Comparison of ENCODE assay signal across 33 cellular contexts in the genomic region with DNA sequence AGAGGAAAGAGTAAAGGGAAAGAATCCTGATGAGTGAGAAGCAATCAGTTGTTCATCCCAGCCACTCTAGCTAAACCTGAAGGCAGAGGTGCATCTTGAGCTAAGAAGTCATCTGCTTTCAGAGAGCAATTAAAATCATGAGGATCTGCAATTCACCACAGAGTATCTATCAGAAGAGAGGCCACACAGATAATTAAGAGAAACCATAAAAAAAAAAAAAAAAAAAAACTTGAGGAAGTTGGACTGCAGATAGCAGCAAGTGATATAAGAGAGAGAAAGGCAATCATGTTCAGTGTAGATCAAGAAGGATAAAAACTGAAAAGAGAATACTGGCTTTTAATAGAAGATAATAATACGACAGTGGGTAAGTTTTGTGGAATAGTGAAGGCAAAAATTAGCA. TPM values are rescaled to one million over a fixed set of nuclear protein-coding genes. Genes with fewer than 3 reads are reported as not detected.
DNase-seq lines count a peak whose midpoint lies in the region; ATAC-seq, FAIRE-seq and TF ChIP-seq lines count a peak whose summit lies in the region.
"Had no signal": no experiment of that assay in that cellular context is flagged by ENCODE, and none has a peak within 500 bp of the region (broad histone marks: within the 10 kb centered on the region; RNA-seq: fewer than 3 reads in every experiment).

No MANE protein-coding gene starts in this region.

- ATAC-seq in K562 (no peak), HG03095 (IDR thresholded peaks at IDR 0.05; ENCODE audit: unreplicated experiment) (no peak)
- no peak for ATAC-seq in stimulated activated naive B cell treated with anti-CD40 and anti-IgM and Interleukin-4, amounts not matched to agents 10 μg/mL and 1 μg/mL and 100 μg/mL, for 72 hours (replicated peaks)
- ATAC-seq: upper lobe of right lung had no signal

- H2AK5ac ChIP-seq in mesendoderm (ENCODE audit: low read length) = no peak overlapping the region

- H3K36me3 Mint-ChIP-seq in activated naive CD8-positive, alpha-beta T cell = peaks cover 4% of the 10 kb centered on the region
- H3K36me3 Mint-ChIP-seq in activated naive CD8-positive, alpha-beta T cell treated with anti-CD3 and anti-CD28 coated beads for 36 hours = peaks cover 25% of the 10 kb centered on the region
- peaks cover 2 to 12% of the 10 kb centered on the region in 2 donors for H3K36me3 Mint-ChIP-seq in stimulated activated naive B cell treated with anti-CD40 and anti-IgM and Interleukin-4, amounts not matched to agents 10 μg/mL and 1 μg/mL and 100 μg/mL, for 72 hours

- CTCF ChIA-PET in K562 (lab: Yijun Ruan, JAX; ENCODE audit: low intra/inter-chr PET ratio) = no interaction called here

- 36% methylated on average over 1 of the region's 1 CpG for WGBS in K562 (ENCODE audit: insufficient coverage, low coverage, missing lambda C conversion rate)
- WGBS in mesendoderm (ENCODE audit: extremely low coverage, insufficient coverage, low lambda C conversion rate) = 100% methylated on average over 1 of the region's 1 CpG

- no peak overlapping the region for H3K4me3 ChIP-seq in K562
- no peak overlapping the region for H3K4me3 ChIP-seq in mesendoderm (ENCODE audit: low read length)
- H3K4me3 ChIP-seq: BLaER1, left ventricle myocardium inferior, prostate gland, SJSA1, upper lobe of right lung had no signal

- no peak for DNase-seq in activated naive CD8-positive, alpha-beta T cell treated with anti-CD3 and anti-CD28 coated beads for 36 hours
- DNase-seq in NOMO-1 treated with DMSO at 0.1 percent for 48 hours (lab: John Stamatoyannopoulos, UW; ENCODE audit: unreplicated experiment) (peak; percentile 66), K562 (ENCODE audit: extremely low read depth in 1 of 4, low spot score in 3 of 4) (no peak), ACHN (no peak), mesendoderm (no peak)
- no peak for DNase-seq in stimulated activated naive B cell treated with anti-CD40 and anti-IgM and Interleukin-4, amounts not matched to agents 10 μg/mL and 1 μg/mL and 100 μg/mL, for 72 hours
- DNase-seq: activated CD4-positive, alpha-beta T cell treated with anti-CD3 and anti-CD28 coated beads for 1 hour; activated gamma-delta T cell; caudate nucleus; cortex of kidney; DMS79; endodermal cell; H9; Kasumi-1; left ventricle myocardium inferior; mesenchymal stem cell; NCI-H1048; NCI-H1694; NCI-H510A; OCI-M1; stimulated activated CD4-positive, alpha-beta T cell treated with anti-CD3 and anti-CD28 coated beads, Interleukin-4, amount 100 ng/mL, for 1 hour; substantia nigra; T-helper 1 cell; upper lobe of right lung had no signal

- peaks cover 91% of the 10 kb centered on the region for H3K4me1 Mint-ChIP-seq in activated naive CD8-positive, alpha-beta T cell (ENCODE audit: low read depth)
- peaks cover 89% of the 10 kb centered on the region for H3K4me1 Mint-ChIP-seq in activated naive CD8-positive, alpha-beta T cell treated with anti-CD3 and anti-CD28 coated beads for 36 hours
- H3K4me1 Mint-ChIP-seq in stimulated activated naive B cell treated with anti-CD40 and anti-IgM and Interleukin-4, amounts not matched to agents 10 μg/mL and 1 μg/mL and 100 μg/mL, for 72 hours = peaks cover 45 to 85% of the 10 kb centered on the region in 2 donors

- no peak for TF ChIP-seq RAD21 in K562 (CRISPR knock-in tag; conservative IDR thresholded peaks at IDR 0.05 in 1 of 2, IDR thresholded peaks at IDR 0.05 in 1 of 2)

- in situ Hi-C loops in K562 (cut with MboI) = no loop called here
- in situ Hi-C loops in ACHN (cut with HindIII; ENCODE audit: low pct_ligation_motif_present, low pct_unique_long_range_greater_than_20kb, low sequenced_read_pairs) = no loop called here

- H3K27me3 ChIP-seq in K562 (ENCODE audit: control insufficient read depth in 2 of 2, insufficient read depth in 2 of 2, low read length in 2 of 2) (no peaks in the 10 kb centered on the region), mesendoderm (ENCODE audit: insufficient read depth, low read length, poor library complexity) (no peaks in the 10 kb centered on the region)
- H3K27me3 ChIP-seq: BLaER1, neutrophil, SJSA1, upper lobe of right lung had no signal

- no peak overlapping the region for H3K23ac ChIP-seq in mesendoderm (ENCODE audit: low read length)

- no peak overlapping the region for H2BK5ac ChIP-seq in mesendoderm (ENCODE audit: low read length)

- H2BK120ac ChIP-seq in mesendoderm (ENCODE audit: low read depth, low read length) = no peak overlapping the region

- H3K79me2 ChIP-seq in K562 (ENCODE audit: control insufficient read depth, insufficient read depth, low read length) = peaks cover 96% of the 10 kb centered on the region
- peaks cover 72% of the 10 kb centered on the region for H3K79me2 ChIP-seq in mesendoderm (ENCODE audit: control insufficient read depth, insufficient read depth, low read length)

- intact Hi-C loops in K562 (cut with micrococcal nuclease) = no loop called here

- H3K4ac ChIP-seq in mesendoderm (ENCODE audit: low read depth, low read length) = no peak overlapping the region

- H4K5ac ChIP-seq in mesendoderm (ENCODE audit: low read length) = no peak overlapping the region

- no peak for TF ChIP-seq CTCF in K562 (IDR thresholded peaks at IDR 0.05 in 2 of 3, conservative IDR thresholded peaks at IDR 0.05 in 1 of 3; ENCODE audit: insufficient read depth in 2 of 3, low read depth in 1 of 3, low read length in 3 of 3)

- POLR2A ChIA-PET in K562 (lab: Yijun Ruan, JAX) = interaction anchor here (0.7 to 1.5 kb wide), 6 partner anchors 12 to 413 kb away, joined by 3 to 4 read pairs (median 3); no protein-coding TSS in a partner anchor

- no peak overlapping the region for H2BK15ac ChIP-seq in mesendoderm (replicated peaks; ENCODE audit: low read depth)

- H3K4me1 ChIP-seq in K562 (replicated peaks in 1 of 2; ENCODE audit: control insufficient read depth in 2 of 2, insufficient read depth in 2 of 2, low read length in 2 of 2) (peaks cover 0 to 12% of the 10 kb centered on the region in 2 experiments; a peak in 2 of 5 replicates), mesendoderm (ENCODE audit: control insufficient read depth, low read depth, low read length) (peaks cover 2% of the 10 kb centered on the region)

- H3K27ac ChIP-seq in K562 (ENCODE audit: extremely low read depth, low read depth, low read length) (no peak overlapping the region), mesendoderm (ENCODE audit: low read depth, low read length) (no peak overlapping the region)
- H3K27ac ChIP-seq: BLaER1, left ventricle myocardium inferior, neutrophil, prostate gland, RWPE1, SJSA1, upper lobe of right lung had no signal

- no peak for FAIRE-seq in K562 (lab: Jason Lieb, UNC)
- FAIRE-seq: islet of Langerhans, TTC549 had no signal

- H3K56ac ChIP-seq in mesendoderm (ENCODE audit: low read length) = no peak overlapping the region

- H3K79me1 ChIP-seq in mesendoderm (ENCODE audit: low read length) = peaks cover 14% of the 10 kb centered on the region

- H3K9me3 Mint-ChIP-seq in activated naive CD8-positive, alpha-beta T cell (ENCODE audit: low read depth) = no peaks in the 10 kb centered on the region
- no peaks in the 10 kb centered on the region for H3K9me3 Mint-ChIP-seq in activated naive CD8-positive, alpha-beta T cell treated with anti-CD3 and anti-CD28 coated beads for 36 hours
- no peaks in the 10 kb centered on the region for H3K9me3 Mint-ChIP-seq in stimulated activated naive B cell treated with anti-CD40 and anti-IgM and Interleukin-4, amounts not matched to agents 10 μg/mL and 1 μg/mL and 100 μg/mL, for 72 hours
- H3K9me3 Mint-ChIP-seq: endodermal cell, H9 had no signal

- no peaks in the 10 kb centered on the region for H3K9me3 ChIP-seq in K562 (replicated peaks; ENCODE audit: control insufficient read depth, insufficient read depth, low read depth, low read length)
- H3K9me3 ChIP-seq: BLaER1, left ventricle myocardium inferior, neutrophil, prostate gland, SJSA1, upper lobe of right lung had no signal

- no TSS peak for BruUV-seq in K562 (replicated peaks; lab: Mats Ljungman, UMichigan)

- H3K4me3 Mint-ChIP-seq in activated naive CD8-positive, alpha-beta T cell = peak overlapping the region; percentile 48
- no peak overlapping the region for H3K4me3 Mint-ChIP-seq in activated naive CD8-positive, alpha-beta T cell treated with anti-CD3 and anti-CD28 coated beads for 36 hours
- no peak overlapping the region for H3K4me3 Mint-ChIP-seq in stimulated activated naive B cell treated with anti-CD40 and anti-IgM and Interleukin-4, amounts not matched to agents 10 μg/mL and 1 μg/mL and 100 μg/mL, for 72 hours
- H3K4me3 Mint-ChIP-seq: endodermal cell, H9 had no signal

- H3K4me2 ChIP-seq in K562 (ENCODE audit: insufficient read depth, low read length) = no peak overlapping the region
- H3K4me2 ChIP-seq in mesendoderm (ENCODE audit: low read length) = no peak overlapping the region
- H3K4me2 ChIP-seq: BLaER1 had no signal

- no peak overlapping the region for H3K9ac ChIP-seq in K562 (ENCODE audit: insufficient read depth in 1 of 2, low read depth in 2 of 2, low read length in 2 of 2)
- no peak overlapping the region for H3K9ac ChIP-seq in mesendoderm (ENCODE audit: low read length)
- H3K9ac ChIP-seq: BLaER1 had no signal

- peaks cover 20% of the 10 kb centered on the region for H4K20me1 ChIP-seq in K562 (replicated peaks; ENCODE audit: control insufficient read depth, insufficient read depth, low read length)

- no peak overlapping the region for H4K8ac ChIP-seq in mesendoderm (ENCODE audit: low read depth, low read length)

- H3K18ac ChIP-seq in mesendoderm (ENCODE audit: low read length) = no peak overlapping the region

- H3K27ac Mint-ChIP-seq in activated naive CD8-positive, alpha-beta T cell = peak overlapping the region; percentile 80
- no peak overlapping the region for H3K27ac Mint-ChIP-seq in activated naive CD8-positive, alpha-beta T cell treated with anti-CD3 and anti-CD28 coated beads for 36 hours
- H3K27ac Mint-ChIP-seq in stimulated activated naive B cell treated with anti-CD40 and anti-IgM and Interleukin-4, amounts not matched to agents 10 μg/mL and 1 μg/mL and 100 μg/mL, for 72 hours = peak overlapping the region; percentile 7
- H3K27ac Mint-ChIP-seq: endodermal cell had no signal

- H3K36me3 ChIP-seq in K562 (ENCODE audit: control insufficient read depth, insufficient read depth, low read length) = peaks cover 4% of the 10 kb centered on the region; the same call in 1 of the 3 replicates
- no peaks in the 10 kb centered on the region for H3K36me3 ChIP-seq in mesendoderm (ENCODE audit: control insufficient read depth, insufficient read depth, low read length)
- H3K36me3 ChIP-seq: left ventricle myocardium inferior, neutrophil, prostate gland, SJSA1, upper lobe of right lung had no signal

- no peaks in the 10 kb centered on the region for H3K9me1 ChIP-seq in K562 (ENCODE audit: control insufficient read depth, insufficient read depth, low read length)

- H2AFZ ChIP-seq in K562 (ENCODE audit: low read depth, low read length) = no peak overlapping the region

- TF ChIP-seq POLR2A in K562 (conservative IDR thresholded peaks at IDR 0.05) = no peak

- TF ChIP-seq EP300 in K562 (IDR thresholded peaks at IDR 0.05; ENCODE audit: low read length) = no peak

- H3K27me3 Mint-ChIP-seq in activated naive CD8-positive, alpha-beta T cell = no peaks in the 10 kb centered on the region
- no peaks in the 10 kb centered on the region for H3K27me3 Mint-ChIP-seq in activated naive CD8-positive, alpha-beta T cell treated with anti-CD3 and anti-CD28 coated beads for 36 hours
- no peaks in the 10 kb centered on the region for H3K27me3 Mint-ChIP-seq in stimulated activated naive B cell treated with anti-CD40 and anti-IgM and Interleukin-4, amounts not matched to agents 10 μg/mL and 1 μg/mL and 100 μg/mL, for 72 hours

RNA-seq across cellular contexts. Expression of a gene that starts 17.7 kb away (rescaled TPM):
- total RNA-seq in activated naive CD8-positive, alpha-beta T cell treated with anti-CD3 and anti-CD28 coated beads for 36 hours = 10 to 100 TPM; 43.7 to 47.2 TPM
- total RNA-seq in K562 (2011; cell fraction: chromatin; rRNA removed; ENCODE audit: low replicate concordance) = 92.7 and 185 TPM in 2 replicates
- total RNA-seq in K562 (2011; cell fraction: nucleolus; rRNA removed) = 21.8 and 39.1 TPM in 2 replicates
- 57.1 and 84.1 TPM in 2 replicates for total RNA-seq in K562 (2011; cell fraction: nucleoplasm; rRNA removed)
- 17.9 and 19.3 TPM in 2 replicates for total RNA-seq in K562 (2014; rRNA removed)
- 23.4 and 27.8 TPM in 2 replicates for total RNA-seq in K562 (2014; rRNA removed; fragmentation: Illumina TruSeq; extraction: Trizol)
- total RNA-seq in K562 (2015; rRNA removed; fragmentation: Illumina TruSeq; extraction: Trizol) = 22.0 and 23.5 TPM in 2 replicates
- total RNA-seq in K562 (2021) = 35.3 and 35.4 TPM in 2 replicates
- 30.5 and 60.5 TPM in 2 replicates for polyA plus RNA-seq in K562 (2011; rRNA removed)
- 29.6 and 38.3 TPM in 2 replicates for polyA plus RNA-seq in K562 (2011; cell fraction: cytosol; rRNA removed)
- 57.9 and 59.2 TPM in 2 replicates for polyA plus RNA-seq in K562 (2011; cell fraction: nucleus; rRNA removed)
- polyA plus RNA-seq in K562 (2012) = 14.5 and 16.8 TPM in 2 replicates
- 27.7 and 34.6 TPM in 2 replicates for polyA plus RNA-seq in K562 (2014; fragmentation: Illumina TruSeq; extraction: Trizol)
- 10 to 100 TPM in 1 of 2 experiments, 1 to 10 TPM in 1; 8.7 to 13.1 TPM for polyA plus RNA-seq in K562 (2014; fragmentation: Nextera tagmentation; extraction: Ambion mirVana)
- 19.0 and 20.1 TPM in 2 replicates for polyA plus RNA-seq in K562 (2014; rRNA removed)
- polyA minus RNA-seq in K562 (2011; rRNA and poly(A)+ RNA removed) = 70.3 and 80.2 TPM in 2 replicates
- 24.8 and 25.2 TPM in 2 replicates for polyA minus RNA-seq in K562 (2011; cell fraction: cytosol; rRNA and poly(A)+ RNA removed)
- polyA minus RNA-seq in K562 (2011; cell fraction: nucleus; rRNA and poly(A)+ RNA removed) = 28.0 and 65.0 TPM in 2 replicates
- 32.4 TPM for polyA plus RNA-seq in mesendoderm (2013, experiment 1 of 2)
- polyA plus RNA-seq in mesendoderm (2013, experiment 2 of 2) = 33.7 TPM
